9 cellular contexts compared by ENCODE assay signal in the genomic region with DNA sequence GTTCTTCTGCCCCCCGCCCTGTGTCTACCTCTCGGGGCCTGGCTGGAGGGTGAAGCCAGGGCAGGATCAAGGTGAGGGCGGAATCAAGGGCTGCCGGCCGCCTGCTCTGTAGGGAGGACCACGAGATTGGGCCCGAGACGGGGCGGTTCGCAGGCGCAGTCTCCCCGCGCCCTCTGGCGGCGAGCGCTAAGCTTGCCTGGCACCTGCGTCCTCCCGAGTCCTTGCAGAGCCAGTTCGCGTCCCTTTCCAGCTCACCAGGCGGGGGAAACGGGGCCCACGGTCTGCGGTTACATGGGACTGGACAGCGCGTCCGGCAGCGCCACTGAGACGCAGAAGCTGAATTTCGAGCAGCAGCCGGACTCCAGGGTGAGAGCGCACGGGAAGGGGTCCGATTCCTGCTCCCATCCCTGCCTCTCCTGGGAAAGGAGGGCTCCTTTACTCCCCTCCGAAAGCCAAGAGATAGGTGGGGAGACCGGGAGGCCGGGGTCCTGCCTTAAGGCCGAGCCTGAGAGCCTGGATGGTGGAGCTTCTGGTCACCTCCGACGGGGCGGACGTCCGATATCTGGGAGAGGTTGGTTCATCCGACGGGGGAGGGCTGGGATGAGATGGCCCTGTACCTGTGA. TPM values are rescaled to one million over a fixed set of nuclear protein-coding genes. Genes with fewer than 3 reads are reported as not detected.
DNase-seq lines count a peak whose midpoint lies in the region; ATAC-seq, FAIRE-seq and TF ChIP-seq lines count a peak whose summit lies in the region.
"Had no signal": no experiment of that assay in that cellular context is flagged by ENCODE, and none has a peak within 500 bp of the region (broad histone marks: within the 10 kb centered on the region; RNA-seq: fewer than 3 reads in every experiment).

No MANE protein-coding gene starts in this region.

- H3K27ac ChIP-seq in astrocyte (ENCODE audit: low read depth, low read length) (no peak overlapping the region), SJCRH30 (no peak overlapping the region)

- no peak for FAIRE-seq in astrocyte (lab: Jason Lieb, UNC)

- H3K9me3 ChIP-seq in T-helper 17 cell (ENCODE audit: control insufficient read depth, low read length, poor library complexity, severe bottlenecking) = no peaks in the 10 kb centered on the region
- H3K9me3 ChIP-seq in astrocyte (ENCODE audit: insufficient read depth, low read depth, low read length) = no peaks in the 10 kb centered on the region
- H3K9me3 ChIP-seq in SJCRH30 (replicated peaks) = no peaks in the 10 kb centered on the region

- ATAC-seq in T-helper 17 cell (peak; percentile 82), GM19463 (IDR thresholded peaks at IDR 0.05; ENCODE audit: unreplicated experiment) (no peak)

- peaks cover 8% of the 10 kb centered on the region for H3K4me1 Mint-ChIP-seq in T-helper 17 cell
- no peaks in the 10 kb centered on the region for H3K4me1 Mint-ChIP-seq in astrocyte (ENCODE audit: low read depth, unreplicated experiment)

- H3K4me3 ChIP-seq in astrocyte (ENCODE audit: insufficient read depth, low read depth, low read length) (no peak overlapping the region), SJCRH30 (no peak overlapping the region)

- H3K36me3 Mint-ChIP-seq in T-helper 17 cell (ENCODE audit: low read depth) = peaks cover 3% of the 10 kb centered on the region
- peaks cover 3% of the 10 kb centered on the region for H3K36me3 Mint-ChIP-seq in astrocyte (ENCODE audit: low read depth, unreplicated experiment)

- H3K4me2 ChIP-seq in astrocyte (ENCODE audit: low read length) = no peak overlapping the region

- H3K27me3 Mint-ChIP-seq in T-helper 17 cell (peaks cover 78% of the 10 kb centered on the region), astrocyte (ENCODE audit: low read depth, unreplicated experiment) (peaks cover 29% of the 10 kb centered on the region)

- H3K4me1 ChIP-seq in astrocyte (ENCODE audit: insufficient read depth, low read length) (peaks cover 3% of the 10 kb centered on the region), SJCRH30 (no peaks in the 10 kb centered on the region; the same call in 1 of the 2 replicates)

- TF ChIP-seq EP300 in Ishikawa (IDR thresholded peaks at IDR 0.05; ENCODE audit: borderline replicate concordance) = no peak

- peak overlapping the region; percentile 62 for H2AFZ ChIP-seq in astrocyte (ENCODE audit: low read depth, low read length)

- peak; percentile 66 for TF ChIP-seq RAD21 in Ishikawa (IDR thresholded peaks at IDR 0.05; ENCODE audit: low read depth)

- peak; percentile 4 for DNase-seq in DMS 273 treated with DMSO at 0.1 percent for 48 hours (lab: John Stamatoyannopoulos, UW)
- peak; percentile 26 to 53 (median 44) for DNase-seq in T-helper 17 cell
- peak; percentile 17 for DNase-seq in astrocyte (ENCODE audit: low read depth)
- peak; percentile 91 for DNase-seq in iPS-NIHi7 (ENCODE audit: extremely low spot score)
- DNase-seq in stimulated activated CD4-positive, alpha-beta T cell treated with anti-CD3 and anti-CD28 coated beads, Interleukin-2, amount 100 ng/mL, for 4 hours (ENCODE audit: low read depth) = peak; percentile 47
- DNase-seq in SJCRH30 = no peak

- TF ChIP-seq CTCF in astrocyte (IDR thresholded peaks at IDR 0.05; ENCODE audit: insufficient read depth, low read depth, low read length) = peak; percentile 45

- H4K20me1 ChIP-seq in astrocyte (ENCODE audit: insufficient read depth, low read length) = no peaks in the 10 kb centered on the region

- H3K9me3 Mint-ChIP-seq in astrocyte (ENCODE audit: unreplicated experiment) = no peaks in the 10 kb centered on the region

- no peak overlapping the region for H3K9ac ChIP-seq in astrocyte (ENCODE audit: low read length)

- peaks cover 19% of the 10 kb centered on the region for H3K27me3 ChIP-seq in astrocyte (ENCODE audit: insufficient read depth, low read length)
- peaks cover 20% of the 10 kb centered on the region for H3K27me3 ChIP-seq in SJCRH30

- no peaks in the 10 kb centered on the region for H3K79me2 ChIP-seq in astrocyte (ENCODE audit: insufficient read depth, low read length)

- H3K27ac Mint-ChIP-seq in T-helper 17 cell (no peak overlapping the region), astrocyte (ENCODE audit: unreplicated experiment) (no peak overlapping the region)

- H3K4me3 Mint-ChIP-seq in T-helper 17 cell (no peak overlapping the region), astrocyte (ENCODE audit: unreplicated experiment) (no peak overlapping the region)

- no peaks in the 10 kb centered on the region for H3K36me3 ChIP-seq in astrocyte (ENCODE audit: insufficient read depth, low read length)
- H3K36me3 ChIP-seq in SJCRH30 = no peaks in the 10 kb centered on the region

TF ChIP-seq in Ishikawa, 13 proteins besides CTCF, POLR2A, EP300 and RAD21:
- TF ChIP-seq, protein P1, sequence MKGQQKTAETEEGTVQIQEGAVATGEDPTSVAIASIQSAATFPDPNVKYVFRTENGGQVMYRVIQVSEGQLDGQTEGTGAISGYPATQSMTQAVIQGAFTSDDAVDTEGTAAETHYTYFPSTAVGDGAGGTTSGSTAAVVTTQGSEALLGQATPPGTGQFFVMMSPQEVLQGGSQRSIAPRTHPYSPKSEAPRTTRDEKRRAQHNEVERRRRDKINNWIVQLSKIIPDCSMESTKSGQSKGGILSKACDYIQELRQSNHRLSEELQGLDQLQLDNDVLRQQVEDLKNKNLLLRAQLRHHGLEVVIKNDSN (IDR thresholded peaks at IDR 0.05) = no peak
- TF ChIP-seq TEAD4 (IDR thresholded peaks at IDR 0.05) (no peak), EGR1 (IDR thresholded peaks at IDR 0.05) (no peak), NFIC (IDR thresholded peaks at IDR 0.05) (no peak), YY1 (IDR thresholded peaks at IDR 0.05; ENCODE audit: low read depth) (no peak), CREB1 (IDR thresholded peaks at IDR 0.05; ENCODE audit: low read depth) (no peak), FOXM1 (IDR thresholded peaks at IDR 0.05; ENCODE audit: borderline replicate concordance, low read depth) (no peak), ZBTB7A (IDR thresholded peaks at IDR 0.05; ENCODE audit: low read depth) (no peak), TAF1 (IDR thresholded peaks at IDR 0.05; ENCODE audit: low read depth) (no peak), TCF12 (IDR thresholded peaks at IDR 0.05; ENCODE audit: low read depth) (no peak), CEBPB (IDR thresholded peaks at IDR 0.05) (no peak)
- TF ChIP-seq, protein P2, sequence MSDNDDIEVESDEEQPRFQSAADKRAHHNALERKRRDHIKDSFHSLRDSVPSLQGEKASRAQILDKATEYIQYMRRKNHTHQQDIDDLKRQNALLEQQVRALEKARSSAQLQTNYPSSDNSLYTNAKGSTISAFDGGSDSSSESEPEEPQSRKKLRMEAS (IDR thresholded peaks at IDR 0.05) = no peak
- TF ChIP-seq, protein P3, sequence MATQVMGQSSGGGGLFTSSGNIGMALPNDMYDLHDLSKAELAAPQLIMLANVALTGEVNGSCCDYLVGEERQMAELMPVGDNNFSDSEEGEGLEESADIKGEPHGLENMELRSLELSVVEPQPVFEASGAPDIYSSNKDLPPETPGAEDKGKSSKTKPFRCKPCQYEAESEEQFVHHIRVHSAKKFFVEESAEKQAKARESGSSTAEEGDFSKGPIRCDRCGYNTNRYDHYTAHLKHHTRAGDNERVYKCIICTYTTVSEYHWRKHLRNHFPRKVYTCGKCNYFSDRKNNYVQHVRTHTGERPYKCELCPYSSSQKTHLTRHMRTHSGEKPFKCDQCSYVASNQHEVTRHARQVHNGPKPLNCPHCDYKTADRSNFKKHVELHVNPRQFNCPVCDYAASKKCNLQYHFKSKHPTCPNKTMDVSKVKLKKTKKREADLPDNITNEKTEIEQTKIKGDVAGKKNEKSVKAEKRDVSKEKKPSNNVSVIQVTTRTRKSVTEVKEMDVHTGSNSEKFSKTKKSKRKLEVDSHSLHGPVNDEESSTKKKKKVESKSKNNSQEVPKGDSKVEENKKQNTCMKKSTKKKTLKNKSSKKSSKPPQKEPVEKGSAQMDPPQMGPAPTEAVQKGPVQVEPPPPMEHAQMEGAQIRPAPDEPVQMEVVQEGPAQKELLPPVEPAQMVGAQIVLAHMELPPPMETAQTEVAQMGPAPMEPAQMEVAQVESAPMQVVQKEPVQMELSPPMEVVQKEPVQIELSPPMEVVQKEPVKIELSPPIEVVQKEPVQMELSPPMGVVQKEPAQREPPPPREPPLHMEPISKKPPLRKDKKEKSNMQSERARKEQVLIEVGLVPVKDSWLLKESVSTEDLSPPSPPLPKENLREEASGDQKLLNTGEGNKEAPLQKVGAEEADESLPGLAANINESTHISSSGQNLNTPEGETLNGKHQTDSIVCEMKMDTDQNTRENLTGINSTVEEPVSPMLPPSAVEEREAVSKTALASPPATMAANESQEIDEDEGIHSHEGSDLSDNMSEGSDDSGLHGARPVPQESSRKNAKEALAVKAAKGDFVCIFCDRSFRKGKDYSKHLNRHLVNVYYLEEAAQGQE (IDR thresholded peaks at IDR 0.05; ENCODE audit: low read depth) = no peak

RNA-seq across cellular contexts. Expression of a gene that starts 3.6 kb away (rescaled TPM):
- total RNA-seq in T-helper 17 cell = not detected
- 0.19 and 0.20 TPM in 2 replicates for total RNA-seq in astrocyte
- total RNA-seq in SJCRH30 (2014; rRNA removed; shearing (Covaris generic)) = 0.18 TPM in 1 of 2 replicates, not detected in the other

RNA-seq across cellular contexts. Expression of a gene that starts 5.1 kb away (rescaled TPM):
- not detected for total RNA-seq in T-helper 17 cell
- total RNA-seq in astrocyte = not detected in 2 replicates
- total RNA-seq in SJCRH30 (2014; rRNA removed; shearing (Covaris generic)) = not detected in 2 replicates
- total RNA-seq: T-helper 2 cell treated with Interferon-gamma antibody and Interleukin-4, amounts not matched to agents 100 ng/mL and 5 ng/mL, for 36 hours had no signal

RNA-seq across cellular contexts. Expression of a gene that starts 36.5 kb away (rescaled TPM):
- total RNA-seq in T-helper 17 cell = 1 to 10 TPM; 2.7 to 5.3 TPM
- total RNA-seq in astrocyte = 125 and 135 TPM in 2 replicates
- total RNA-seq in SJCRH30 (2014; rRNA removed; shearing (Covaris generic)) = 47.4 and 48.7 TPM in 2 replicates

RNA-seq across cellular contexts. Expression of a gene that starts 51.3 kb away (rescaled TPM):
- total RNA-seq in T-helper 17 cell = 10 to 100 TPM; 93.3 to 99.5 TPM
- 20.4 and 25.2 TPM in 2 replicates for total RNA-seq in astrocyte
- total RNA-seq in SJCRH30 (2014; rRNA removed; shearing (Covaris generic)) = 24.2 and 27.8 TPM in 2 replicates

RNA-seq across cellular contexts. Expression of a gene that starts 57.3 kb away (rescaled TPM):
- total RNA-seq in T-helper 17 cell (not detected), astrocyte (0.41 TPM in 1 of 2 replicates, not detected in the other)
- not detected in 2 replicates for total RNA-seq in SJCRH30 (2014; rRNA removed; shearing (Covaris generic))
- total RNA-seq: T-helper 2 cell treated with Interferon-gamma antibody and Interleukin-4, amounts not matched to agents 100 ng/mL and 5 ng/mL, for 36 hours had no signal

Comparison
In these comparisons a context has a peak if more than half of its experiments do, and no peak if none do; other contexts are left out.
1. DNase-seq: peak in DMS 273 treated with DMSO at 0.1 percent for 48 hours (single experiment), T-helper 17 cell (3 of 3), astrocyte (single experiment), iPS-NIHi7 (single experiment) and stimulated activated CD4-positive, alpha-beta T cell treated with anti-CD3 and anti-CD28 coated beads, Interleukin-2, amount 100 ng/mL, for 4 hours (single experiment); none in SJCRH30 (0 of 2).